In genomic region chr13:39102981-39103490, GRCh38 we compare ENCODE assay signal across 25 cellular contexts.
A peak's percentile ranks its signal among the peaks of the same experiment; 100 is the strongest.
DNase-seq lines count a peak whose midpoint lies in the region; ATAC-seq, FAIRE-seq and TF ChIP-seq lines count a peak whose summit lies in the region.
"Had no signal": no experiment of that assay in that cellular context is flagged by ENCODE, and none has a peak within 500 bp of the region (broad histone marks: within the 10 kb centered on the region; RNA-seq: fewer than 3 reads in every experiment).

No MANE protein-coding gene starts in this region.

- TF ChIP-seq POLR2A in H1 (IDR thresholded peaks at IDR 0.05; ENCODE audit: control extremely low read depth in 1 of 2, low read depth in 2 of 2, low read length in 2 of 2): no peak

- H3K27ac ChIP-seq in H1 (ENCODE audit: low read depth, low read length) (no peak overlapping the region), temporal lobe (ENCODE audit: low read depth, low read length) (peak overlapping the region; percentile 92)
- H3K27ac ChIP-seq: upper lobe of right lung, VCaP had no signal

- H3K79me2 ChIP-seq in H1 (ENCODE audit: control insufficient read depth in 1 of 2, insufficient read depth in 2 of 2, low read length in 2 of 2): no peaks in the 10 kb centered on the region

- FAIRE-seq in H1 (lab: Jason Lieb, UNC): no peak
- FAIRE-seq: colon, keratinocyte had no signal

- H3K4me2 ChIP-seq in H1 (ENCODE audit: insufficient read depth in 1 of 2, low read depth in 2 of 2, low read length in 2 of 2): no peak overlapping the region

- H3K4me1 ChIP-seq in H1 (replicated peaks in 1 of 4; ENCODE audit: control insufficient read depth in 3 of 4, insufficient read depth in 4 of 4, low read length in 3 of 4): peaks cover 0 to 2% (median 0%) of the 10 kb centered on the region in 4 experiments; a peak in 1 of 7 replicates
- H3K4me1 ChIP-seq: upper lobe of right lung had no signal

- no peak overlapping the region for H2BK120ac ChIP-seq in H1 (replicated peaks; ENCODE audit: low read depth, low read length)

- TF ChIP-seq EP300 in H1 (IDR thresholded peaks at IDR 0.05; ENCODE audit: borderline replicate concordance in 1 of 2, low read depth in 2 of 2, low read length in 2 of 2): no peak

- H3K79me1 ChIP-seq in H1 (ENCODE audit: low read depth, low read length): no peaks in the 10 kb centered on the region

- ATAC-seq in GM21723 (IDR thresholded peaks at IDR 0.05; ENCODE audit: unreplicated experiment): no peak
- ATAC-seq in HG02885 (IDR thresholded peaks at IDR 0.05; ENCODE audit: poor library complexity, unreplicated experiment): no peak
- ATAC-seq: left ventricle myocardium superior; stimulated activated effector memory CD8-positive, alpha-beta T cell treated with anti-CD3 and anti-CD28 coated beads, Interleukin-12 subunit alpha, Interleukin-12 subunit beta, amount 100 ng/mL, for 72 hours; upper lobe of right lung had no signal

- no peak overlapping the region for H3K4ac ChIP-seq in H1 (replicated peaks; ENCODE audit: insufficient read length, low read depth, low read length)

- no peak overlapping the region for H2BK15ac ChIP-seq in H1 (ENCODE audit: low read length)

- H3K9me3 ChIP-seq in H1 (ENCODE audit: insufficient read depth in 2 of 2, low read depth in 1 of 2, low read length in 1 of 2): no peaks in the 10 kb centered on the region
- H3K9me3 ChIP-seq: upper lobe of right lung had no signal

- CTCF ChIA-PET in H1 (lab: Charles Lee; ENCODE audit: partially characterized antibody): interaction anchor here (1.3 kb wide), 1 partner anchor 57 kb away, joined by 3 read pairs; no protein-coding TSS in a partner anchor

- H4K5ac ChIP-seq in H1 (ENCODE audit: insufficient read length, low read depth, low read length): no peak overlapping the region

- in situ Hi-C loops in SK-MEL-5 (cut with HindIII; ENCODE audit: low pct_unique_long_range_greater_than_20kb, low sequenced_read_pairs): no loop called here

- no peak overlapping the region for H3K56ac ChIP-seq in H1 (replicated peaks; ENCODE audit: insufficient read length, low read depth, low read length)

- DNase-seq in SK-MEL-5 (ENCODE audit: low read depth, low spot score) (peak; percentile 90), H1 (ENCODE audit: low read depth in 1 of 2, low spot score in 2 of 2) (no peak), midbrain (lab: John Stamatoyannopoulos, UW) (peak; percentile 56), DMS79 (lab: John Stamatoyannopoulos, UW) (no peak)
- DNase-seq: activated CD4-positive, alpha-beta T cell treated with anti-CD3 and anti-CD28 coated beads for 4 hours; activated naive CD4-positive, alpha-beta T cell treated with anti-CD3 and anti-CD28 coated beads, Interleukin-2, amount 50 U/mL, for 16 hours; activated T-cell treated with anti-CD3 and anti-CD28 coated beads for 4 hours; effector memory CD4-positive, alpha-beta T cell; glutamatergic neuron; GOT3; KBM-7; left ventricle myocardium superior; naive B cell; NCI-H1105 treated with DMSO at 0.1 percent for 48 hours; NCI-H1930; NCI-H748 treated with DMSO at 0.1 percent for 48 hours; T1000; upper lobe of right lung had no signal

- H3K27me3 ChIP-seq in H1 (replicated peaks in 1 of 4; ENCODE audit: control insufficient read depth in 3 of 4, extremely low read depth in 1 of 4, insufficient read depth in 3 of 4, low read length in 3 of 4): no peaks in the 10 kb centered on the region; a peak in 1 of 7 replicates

- H3K36me3 ChIP-seq in H1 (ENCODE audit: control insufficient read depth in 2 of 4, insufficient read depth in 4 of 4, low read length in 3 of 4): no peaks in the 10 kb centered on the region
- H3K36me3 ChIP-seq: upper lobe of right lung had no signal

- H3K23ac ChIP-seq in H1 (ENCODE audit: insufficient read length): no peak overlapping the region

- H3K9ac ChIP-seq in H1 (replicated peaks in 1 of 4; ENCODE audit: extremely low read depth in 1 of 4, low read depth in 3 of 4, low read length in 3 of 4): no peak overlapping the region

- no peak overlapping the region for H4K91ac ChIP-seq in H1 (replicated peaks; ENCODE audit: insufficient read length, low read length)

- peak overlapping the region; percentile 55 for H2AFZ ChIP-seq in H1 (ENCODE audit: low read length)

- 92% methylated on average over 6 of the region's 6 CpGs; no CpG with 5 or more reads in 1 of the 2 experiments for WGBS in H1 (ENCODE audit: extremely low coverage in 1 of 2, insufficient coverage in 1 of 2, insufficient read length in 1 of 2, insufficient replicate concordance in 2 of 2, low coverage in 1 of 2, low lambda C conversion rate in 2 of 2, missing lambda C conversion rate in 1 of 2), 2 experiments

- H2BK12ac ChIP-seq in H1 (ENCODE audit: low read depth, low read length): no peak overlapping the region

- H3K18ac ChIP-seq in H1 (ENCODE audit: extremely low read depth, low read length): no peak overlapping the region

- no peak overlapping the region for H4K8ac ChIP-seq in H1 (ENCODE audit: extremely low read depth, insufficient read depth, low read length)

- TF ChIP-seq RAD21 in H1 (IDR thresholded peaks at IDR 0.05 in 1 of 2, conservative IDR thresholded peaks at IDR 0.05 in 1 of 2; ENCODE audit: low read depth in 2 of 2, low read length in 2 of 2): no peak

- no peak for TF ChIP-seq CTCF in H1 (IDR thresholded peaks at IDR 0.05; ENCODE audit: control extremely low read depth in 1 of 3, insufficient read depth in 1 of 3, low read depth in 1 of 3, low read length in 3 of 3)

- H2BK5ac ChIP-seq in H1 (ENCODE audit: low read depth, low read length): no peak overlapping the region

- no peak overlapping the region for H3K4me3 ChIP-seq in H1 (ENCODE audit: extremely low read depth in 1 of 4, insufficient read depth in 2 of 4, low read depth in 3 of 4, low read length in 4 of 4)
- H3K4me3 ChIP-seq: upper lobe of right lung had no signal

- H2BK20ac ChIP-seq in H1 (ENCODE audit: low read length): no peak overlapping the region

- H3K14ac ChIP-seq in H1 (ENCODE audit: insufficient read length): no peak overlapping the region

- no peak overlapping the region for H2AK5ac ChIP-seq in H1 (ENCODE audit: low read depth, low read length)

- POLR2A ChIA-PET in H1 (lab: Charles Lee; ENCODE audit: partially characterized antibody): no interaction called here

- no peaks in the 10 kb centered on the region for H4K20me1 ChIP-seq in H1 (replicated peaks in 1 of 2; ENCODE audit: control insufficient read depth in 1 of 2, insufficient read depth in 2 of 2, low read length in 2 of 2)

- H3K23me2 ChIP-seq in H1 (ENCODE audit: low read depth, low read length): no peaks in the 10 kb centered on the region

TF ChIP-seq in H1, 55 proteins besides CTCF, POLR2A, EP300 and RAD21:
- TF ChIP-seq USF2 (IDR thresholded peaks at IDR 0.05; ENCODE audit: low read length) (no peak), ATF3 (IDR thresholded peaks at IDR 0.05; ENCODE audit: insufficient read depth, low read depth, low read length) (no peak), SRF (IDR thresholded peaks at IDR 0.05; ENCODE audit: low read depth, low read length) (no peak), JUN (IDR thresholded peaks at IDR 0.05; ENCODE audit: low read depth, low read length) (no peak), BRCA1 (IDR thresholded peaks at IDR 0.05; ENCODE audit: low read depth, low read length) (no peak), HDAC2 (IDR thresholded peaks at IDR 0.05; ENCODE audit: borderline replicate concordance in 1 of 2, low read depth in 2 of 2, low read length in 2 of 2) (no peak), FOSL1 (IDR thresholded peaks at IDR 0.05; ENCODE audit: insufficient read depth, low read depth, low read length) (no peak), YY1 (IDR thresholded peaks at IDR 0.05; ENCODE audit: low read depth, low read length) (no peak)

Comparison
In these comparisons a context has a peak if more than half of its experiments do, and no peak if none do; other contexts are left out.
1. DNase-seq: peak in SK-MEL-5 (single experiment) and midbrain (single experiment); none in H1 (0 of 2) and DMS79 (single experiment).